ENCODE assay signal across 33 cellular contexts in genomic region chr1:181730606-181731005, GRCh38.
DNase-seq lines count a peak whose midpoint lies in the region; ATAC-seq and TF ChIP-seq lines count a peak whose summit lies in the region.
"Had no signal": no experiment of that assay in that cellular context is flagged by ENCODE, and none has a peak within 500 bp of the region (broad histone marks: within the 10 kb centered on the region; RNA-seq: fewer than 3 reads in every experiment).

No MANE protein-coding gene starts in this region.

- no peak overlapping the region for H4K91ac ChIP-seq in neuronal stem cell (ENCODE audit: low read depth, low read length, poor library complexity)

- no peak overlapping the region for H3K9ac ChIP-seq in neuronal stem cell (ENCODE audit: low read depth, low read length, poor library complexity)
- H3K9ac ChIP-seq: BLaER1; BLaER1 treated with 17β-estradiol and CSF1 and Interleukin-3, amounts not matched to agents 10 nM and 100 nM had no signal

- no peaks in the 10 kb centered on the region for H3K4me1 Mint-ChIP-seq in stimulated activated effector memory CD8-positive, alpha-beta T cell treated with anti-CD3 and anti-CD28 coated beads, Interleukin-12 subunit alpha, Interleukin-12 subunit beta, amount 100 ng/mL, for 72 hours
- H3K4me1 Mint-ChIP-seq: B cell; CD14-positive monocyte; CD4-positive, CD25-positive, alpha-beta regulatory T cell; CD8-positive, alpha-beta memory T cell had no signal

- WGBS in neuronal stem cell (ENCODE audit: extremely low coverage in 2 of 2, insufficient read length in 2 of 2, insufficient replicate concordance in 1 of 2), 2 donors = no CpG with 5 or more reads among the region's 7 CpGs

- no peak overlapping the region for H2BK15ac ChIP-seq in neuronal stem cell (ENCODE audit: low read length)

- H3K36me3 ChIP-seq in neuronal stem cell (replicated peaks in 1 of 2; ENCODE audit: control insufficient read depth in 2 of 2, insufficient read depth in 2 of 2, low read length in 2 of 2) = no peaks in the 10 kb centered on the region
- H3K36me3 ChIP-seq: BE2C; BLaER1; BLaER1 treated with 17β-estradiol and CSF1 and Interleukin-3, amounts not matched to agents 10 nM and 100 nM had no signal

- ATAC-seq in stimulated activated effector memory CD8-positive, alpha-beta T cell treated with anti-CD3 and anti-CD28 coated beads, Interleukin-12 subunit alpha, Interleukin-12 subunit beta, amount 100 ng/mL, for 72 hours = no peak
- ATAC-seq: A549; CD8-positive, alpha-beta T cell had no signal

- no peak overlapping the region for H3K23ac ChIP-seq in neuronal stem cell (ENCODE audit: low read depth, low read length, poor library complexity)

- H2BK12ac ChIP-seq in neuronal stem cell (ENCODE audit: low read length) = no peak overlapping the region

- H3K4ac ChIP-seq in neuronal stem cell (ENCODE audit: low read length) = no peak overlapping the region

- H3K27me3 ChIP-seq in neuronal stem cell (ENCODE audit: control insufficient read depth in 3 of 3, insufficient read depth in 3 of 3, low read depth in 1 of 3, low read length in 3 of 3) (no peaks in the 10 kb centered on the region), dorsolateral prefrontal cortex (no peaks in the 10 kb centered on the region)
- H3K27me3 ChIP-seq: BE2C; BLaER1; BLaER1 treated with 17β-estradiol and CSF1 and Interleukin-3, amounts not matched to agents 10 nM and 100 nM had no signal

- H2AFZ ChIP-seq in neuronal stem cell (ENCODE audit: low read length) = no peak overlapping the region

- peak overlapping the region; percentile 25 for H3K18ac ChIP-seq in neuronal stem cell (ENCODE audit: low read length)

- peaks cover 0 to 14% of the 10 kb centered on the region in 2 donors for H3K4me1 ChIP-seq in neuronal stem cell (ENCODE audit: control insufficient read depth in 2 of 2, insufficient read depth in 1 of 2, low read depth in 1 of 2, low read length in 2 of 2)
- H3K4me1 ChIP-seq: A549; BE2C; BLaER1; BLaER1 treated with 17β-estradiol and CSF1 and Interleukin-3, amounts not matched to agents 10 nM and 100 nM; Caco-2 had no signal

- H3K27ac ChIP-seq in neuronal stem cell (replicated peaks; ENCODE audit: low read length) = no peak overlapping the region
- H3K27ac ChIP-seq in dorsolateral prefrontal cortex = no peak overlapping the region
- H3K27ac ChIP-seq: 22Rv1; A549; BLaER1; BLaER1 treated with 17β-estradiol and CSF1 and Interleukin-3, amounts not matched to agents 10 nM and 100 nM; C4-2B had no signal

- no peaks in the 10 kb centered on the region for H3K9me3 ChIP-seq in neuronal stem cell (replicated peaks in 1 of 2; ENCODE audit: control insufficient read depth in 2 of 2, insufficient read depth in 1 of 2, low read depth in 1 of 2, low read length in 2 of 2)
- H3K9me3 ChIP-seq: A549; BE2C; BLaER1; BLaER1 treated with 17β-estradiol and CSF1 and Interleukin-3, amounts not matched to agents 10 nM and 100 nM; Caco-2 had no signal

- H3K4me2 ChIP-seq in neuronal stem cell (ENCODE audit: insufficient read depth, low read length, poor library complexity, severe bottlenecking) = no peak overlapping the region
- H3K4me2 ChIP-seq: A549; BLaER1; BLaER1 treated with 17β-estradiol and CSF1 and Interleukin-3, amounts not matched to agents 10 nM and 100 nM had no signal

- H3K27ac Mint-ChIP-seq in stimulated activated effector memory CD8-positive, alpha-beta T cell treated with anti-CD3 and anti-CD28 coated beads, Interleukin-12 subunit alpha, Interleukin-12 subunit beta, amount 100 ng/mL, for 72 hours = no peak overlapping the region
- H3K27ac Mint-ChIP-seq: B cell; CD4-positive, alpha-beta T cell; CD4-positive, CD25-positive, alpha-beta regulatory T cell; CD8-positive, alpha-beta T cell had no signal

- H3K9me3 Mint-ChIP-seq in stimulated activated effector memory CD8-positive, alpha-beta T cell treated with anti-CD3 and anti-CD28 coated beads, Interleukin-12 subunit alpha, Interleukin-12 subunit beta, amount 100 ng/mL, for 72 hours = no peaks in the 10 kb centered on the region
- H3K9me3 Mint-ChIP-seq: CD4-positive, alpha-beta memory T cell; CD4-positive, alpha-beta T cell; CD8-positive, alpha-beta T cell had no signal

- no peaks in the 10 kb centered on the region for H3K79me1 ChIP-seq in neuronal stem cell (ENCODE audit: low read depth, low read length)

- no peak overlapping the region for H2BK5ac ChIP-seq in neuronal stem cell (ENCODE audit: low read length)

- H3K14ac ChIP-seq in neuronal stem cell (ENCODE audit: low read length) = no peak overlapping the region

- H3K4me3 ChIP-seq in neuronal stem cell (ENCODE audit: low read length in 2 of 2) (no peak overlapping the region), dorsolateral prefrontal cortex (no peak overlapping the region)
- H3K4me3 ChIP-seq: A549; BLaER1; BLaER1 treated with 17β-estradiol and CSF1 and Interleukin-3, amounts not matched to agents 10 nM and 100 nM had no signal

- DNase-seq in head of caudate nucleus (peak in 29 of 42 donors; percentile 9 to 73 (median 39)), neuronal stem cell (ENCODE audit: low spot score) (no peak), putamen (ENCODE audit: low spot score) (peak; percentile 29), GF-D8 (lab: John Stamatoyannopoulos, UW) (no peak), dorsolateral prefrontal cortex (no peak)
- DNase-seq in stimulated activated effector memory CD8-positive, alpha-beta T cell treated with anti-CD3 and anti-CD28 coated beads, Interleukin-12 subunit alpha, Interleukin-12 subunit beta, amount 100 ng/mL, for 72 hours (ENCODE audit: low spot score in 2 of 2) = no peak
- DNase-seq: 8988T; ACHN; AML-193; BE2C; C1 segment of cervical spinal cord; Caco-2; Calu3; CD4-positive, alpha-beta memory T cell; CD4-positive, alpha-beta T cell; CD4-positive, CD25-positive, alpha-beta regulatory T cell; CD8-positive, alpha-beta memory T cell; CD8-positive, alpha-beta T cell; COR-L47; DMS 273 treated with DMSO at 0.1 percent for 48 hours; DMS153; DMS53; DMS79; DMS79 treated with DMSO at 0.1 percent for 48 hours; DND-41; EL had no signal

- TF ChIP-seq CTCF in dorsolateral prefrontal cortex (IDR thresholded peaks at IDR 0.05 in 54 of 56, conservative IDR thresholded peaks at IDR 0.05 in 2 of 56; ENCODE audit: low read depth in 1 of 56, partially characterized antibody in 56 of 56) = no peak

- H2BK120ac ChIP-seq in neuronal stem cell (ENCODE audit: low read depth, low read length) = no peak overlapping the region

- no peak overlapping the region for H2AK5ac ChIP-seq in neuronal stem cell (ENCODE audit: low read depth, low read length)

- no peak overlapping the region for H3K4me3 Mint-ChIP-seq in stimulated activated effector memory CD8-positive, alpha-beta T cell treated with anti-CD3 and anti-CD28 coated beads, Interleukin-12 subunit alpha, Interleukin-12 subunit beta, amount 100 ng/mL, for 72 hours
- H3K4me3 Mint-ChIP-seq: B cell; CD14-positive monocyte; CD4-positive, alpha-beta memory T cell; CD4-positive, alpha-beta T cell; CD4-positive, CD25-positive, alpha-beta regulatory T cell; CD8-positive, alpha-beta memory T cell; CD8-positive, alpha-beta T cell had no signal

- no peak overlapping the region for H4K8ac ChIP-seq in neuronal stem cell (ENCODE audit: low read depth, low read length)

- H3K36me3 Mint-ChIP-seq in stimulated activated effector memory CD8-positive, alpha-beta T cell treated with anti-CD3 and anti-CD28 coated beads, Interleukin-12 subunit alpha, Interleukin-12 subunit beta, amount 100 ng/mL, for 72 hours = no peaks in the 10 kb centered on the region
- H3K36me3 Mint-ChIP-seq: CD14-positive monocyte; CD4-positive, alpha-beta memory T cell; CD4-positive, CD25-positive, alpha-beta regulatory T cell; CD8-positive, alpha-beta memory T cell; CD8-positive, alpha-beta T cell had no signal

- intact Hi-C loops in head of caudate nucleus (cut with DNase I) (no loop called here), dorsolateral prefrontal cortex (cut with DNase I) (no loop called here)

Comparison
In these comparisons a context has a peak if more than half of its experiments do, and no peak if none do; other contexts are left out.
1. DNase-seq: peak in head of caudate nucleus (29 of 42) and putamen (single experiment); none in neuronal stem cell (single experiment), GF-D8 (single experiment), dorsolateral prefrontal cortex (0 of 10) and stimulated activated effector memory CD8-positive, alpha-beta T cell treated with anti-CD3 and anti-CD28 coated beads, Interleukin-12 subunit alpha, Interleukin-12 subunit beta, amount 100 ng/mL, for 72 hours (0 of 2).